Comparison of ENCODE assay signal across 14 cellular contexts in genomic region chr10:72175166-72175565, GRCh38. TPM values are rescaled to one million over a fixed set of nuclear protein-coding genes. Genes with fewer than 3 reads are reported as not detected.
DNase-seq lines count a peak whose midpoint lies in the region; ATAC-seq, FAIRE-seq and TF ChIP-seq lines count a peak whose summit lies in the region.
"Had no signal": no experiment of that assay in that cellular context is flagged by ENCODE, and none has a peak within 500 bp of the region (broad histone marks: within the 10 kb centered on the region; RNA-seq: fewer than 3 reads in every experiment).

No MANE protein-coding gene starts in this region.

- H4K5ac ChIP-seq in IMR-90 (ENCODE audit: low read depth, low read length), result no peak overlapping the region

- intact Hi-C loops in IMR-90 (cut with micrococcal nuclease) (loop anchor here (5.0 kb wide), 1 partner anchor 38 kb away; no protein-coding TSS in a partner anchor), K562 (cut with micrococcal nuclease) (no loop called here)

- peak; percentile 67 for DNase-seq in ELR (ENCODE audit: low read depth)
- peak; percentile 61 for DNase-seq in IMR-90
- peak in 1 of 4 experiments; percentile 16 for DNase-seq in K562 (ENCODE audit: extremely low read depth in 1 of 4, low spot score in 3 of 4)
- DNase-seq in inferior parietal cortex (ENCODE audit: extremely low spot score), result peak; percentile 27
- no peak for DNase-seq in T-helper 2 cell treated with Interferon-gamma antibody and Interleukin-4, amounts not matched to agents 5 μg/mL and 100 μg/mL, for 36 hours (ENCODE audit: low spot score)
- DNase-seq in effector CD4-positive, alpha-beta T cell, result no peak
- DNase-seq in GOT3 (lab: John Stamatoyannopoulos, UW), result no peak
- no peak for DNase-seq in stimulated activated naive CD4-positive, alpha-beta T cell (lab: John Stamatoyannopoulos, UW)
- DNase-seq: activated CD4-positive, CD25-positive, alpha-beta regulatory T cell treated with anti-CD3 and anti-CD28 coated beads, Interleukin-2, amount 50 U/mL, for 72 hours; KBM-7; NCI-H446 had no signal

- no peak overlapping the region for H2AK9ac ChIP-seq in IMR-90 (replicated peaks; ENCODE audit: low read depth, low read length, poor library complexity)

- H4K91ac ChIP-seq in IMR-90 (ENCODE audit: insufficient read depth, low read depth, low read length), result peak overlapping the region; percentile 8; the same call in 1 of the 2 replicates

- CTCF ChIA-PET in IMR-90 (lab: Yijun Ruan, JAX), result interaction anchor here (0.6 to 0.8 kb wide), 2 partner anchors 11 to 35 kb away, joined by 3 read pairs; no protein-coding TSS in a partner anchor
- CTCF ChIA-PET in K562 (lab: Yijun Ruan, JAX; ENCODE audit: low intra/inter-chr PET ratio), result no interaction called here

- in situ Hi-C loops in IMR-90 (cut with MboI; ENCODE audit: low sequenced_read_pairs) (no loop called here), K562 (cut with MboI) (no loop called here)

- peak overlapping the region; percentile 28 for H2BK120ac ChIP-seq in IMR-90 (ENCODE audit: low read depth, low read length)

- H2BK20ac ChIP-seq in IMR-90 (ENCODE audit: low read depth, low read length), result peak overlapping the region; percentile 50

- peaks cover 9% of the 10 kb centered on the region for H3K4me1 ChIP-seq in IMR-90 (ENCODE audit: control insufficient read depth, insufficient read depth, low read length)
- peaks cover 3 to 17% of the 10 kb centered on the region in 2 experiments; a peak in 3 of 5 replicates for H3K4me1 ChIP-seq in K562 (replicated peaks in 1 of 2; ENCODE audit: control insufficient read depth in 2 of 2, insufficient read depth in 2 of 2, low read length in 2 of 2)

- H3K27ac Mint-ChIP-seq in T-helper 2 cell treated with Interferon-gamma antibody and Interleukin-4, amounts not matched to agents 5 μg/mL and 100 μg/mL, for 36 hours, result no peak overlapping the region
- H3K27ac Mint-ChIP-seq: activated T-helper 17 cell treated with anti-CD3 and anti-CD28 coated beads, Interleukin-2, amount 50 U/mL, for 72 hours had no signal

- peaks cover 0 to 2% of the 10 kb centered on the region in 2 experiments; a peak in 1 of 4 replicates for H3K79me1 ChIP-seq in IMR-90 (ENCODE audit: low read depth in 1 of 2, low read length in 2 of 2)

- H2BK5ac ChIP-seq in IMR-90 (ENCODE audit: low read depth, low read length, poor library complexity, severe bottlenecking), result peak overlapping the region; percentile 31

- peak overlapping the region; percentile 32; the same call in 1 of the 2 replicates for H3K56ac ChIP-seq in IMR-90 (ENCODE audit: extremely low read depth, insufficient read depth, low read length)

- BruUV-seq in IMR-90 (replicated peaks; lab: Mats Ljungman, UMichigan) (no TSS peak), K562 (replicated peaks; lab: Mats Ljungman, UMichigan) (no TSS peak)

- no peak for FAIRE-seq in K562 (lab: Jason Lieb, UNC)
- FAIRE-seq: urothelium cell line had no signal

- peak overlapping the region; percentile 2; the same call in 1 of the 2 replicates for H3K4me2 ChIP-seq in IMR-90 (ENCODE audit: low read depth, low read length)
- H3K4me2 ChIP-seq in K562 (ENCODE audit: insufficient read depth, low read length), result no peak overlapping the region

- no peak for TF ChIP-seq EP300 in K562 (IDR thresholded peaks at IDR 0.05; ENCODE audit: low read length)

- H3K27me3 ChIP-seq in IMR-90 (ENCODE audit: control insufficient read depth, insufficient read depth, low read length) (no peaks in the 10 kb centered on the region), K562 (ENCODE audit: control insufficient read depth in 2 of 2, insufficient read depth in 2 of 2, low read length in 2 of 2) (no peaks in the 10 kb centered on the region)

- peaks cover 6% of the 10 kb centered on the region for H3K36me3 Mint-ChIP-seq in T-helper 2 cell treated with Interferon-gamma antibody and Interleukin-4, amounts not matched to agents 5 μg/mL and 100 μg/mL, for 36 hours (ENCODE audit: low read depth)

- H3K27ac ChIP-seq in IMR-90 (ENCODE audit: insufficient read depth, low read length) (no peak overlapping the region), K562 (ENCODE audit: extremely low read depth, low read depth, low read length) (no peak overlapping the region)

- no peak for TF ChIP-seq CTCF in IMR-90 (conservative IDR thresholded peaks at IDR 0.05; ENCODE audit: low read depth, low read length)
- TF ChIP-seq CTCF in K562 (IDR thresholded peaks at IDR 0.05 in 2 of 3, conservative IDR thresholded peaks at IDR 0.05 in 1 of 3; ENCODE audit: insufficient read depth in 2 of 3, low read depth in 1 of 3, low read length in 3 of 3), result no peak

- H3K36me3 ChIP-seq in IMR-90 (ENCODE audit: control insufficient read depth, insufficient read depth, low read length) (peaks cover 3% of the 10 kb centered on the region; the same call in 1 of the 2 replicates), K562 (ENCODE audit: control insufficient read depth, insufficient read depth, low read length) (peaks cover 14% of the 10 kb centered on the region; the same call in 1 of the 3 replicates)

- H3K27me3 Mint-ChIP-seq in T-helper 2 cell treated with Interferon-gamma antibody and Interleukin-4, amounts not matched to agents 5 μg/mL and 100 μg/mL, for 36 hours (ENCODE audit: low read depth), result no peaks in the 10 kb centered on the region
- H3K27me3 Mint-ChIP-seq: activated T-helper 17 cell treated with anti-CD3 and anti-CD28 coated beads, Interleukin-2, amount 50 U/mL, for 72 hours had no signal

- H3K9me3 Mint-ChIP-seq in T-helper 2 cell treated with Interferon-gamma antibody and Interleukin-4, amounts not matched to agents 5 μg/mL and 100 μg/mL, for 36 hours, result no peaks in the 10 kb centered on the region
- H3K9me3 Mint-ChIP-seq: activated T-helper 17 cell treated with anti-CD3 and anti-CD28 coated beads, Interleukin-2, amount 50 U/mL, for 72 hours had no signal

- no peak overlapping the region for H3K4me3 Mint-ChIP-seq in T-helper 2 cell treated with Interferon-gamma antibody and Interleukin-4, amounts not matched to agents 5 μg/mL and 100 μg/mL, for 36 hours
- H3K4me3 Mint-ChIP-seq: activated T-helper 17 cell treated with anti-CD3 and anti-CD28 coated beads, Interleukin-2, amount 50 U/mL, for 72 hours had no signal

- H3K9me3 ChIP-seq in IMR-90 (ENCODE audit: control insufficient read depth, insufficient read depth, low read length) (no peaks in the 10 kb centered on the region), K562 (replicated peaks; ENCODE audit: control insufficient read depth, insufficient read depth, low read depth, low read length) (no peaks in the 10 kb centered on the region)

- dilution Hi-C loops in IMR-90 (cut with HindIII; ENCODE audit: low sequenced_read_pairs, unreplicated experiment), result no loop called here

- H2AFZ ChIP-seq in IMR-90 (replicated peaks; ENCODE audit: low read length, poor library complexity), result no peak overlapping the region
- H2AFZ ChIP-seq in K562 (ENCODE audit: low read depth, low read length), result no peak overlapping the region

- no peak overlapping the region for H3K9ac ChIP-seq in IMR-90 (ENCODE audit: low read depth, low read length)
- no peak overlapping the region for H3K9ac ChIP-seq in K562 (ENCODE audit: insufficient read depth in 1 of 2, low read depth in 2 of 2, low read length in 2 of 2)

- no CpG with 5 or more reads among the region's 1 CpG for WGBS in IMR-90 (ENCODE audit: extremely low coverage in 2 of 2, insufficient read length in 1 of 2), 2 experiments
- WGBS in K562 (ENCODE audit: insufficient coverage, low coverage, missing lambda C conversion rate), result 0% methylated on average over 1 of the region's 1 CpG

- H3K79me2 ChIP-seq in K562 (ENCODE audit: control insufficient read depth, insufficient read depth, low read length), result no peaks in the 10 kb centered on the region

- POLR2A ChIA-PET in IMR-90 (lab: Charles Lee; ENCODE audit: unreplicated experiment), result no interaction called here
- POLR2A ChIA-PET in K562 (lab: Yijun Ruan, JAX), result interaction anchor here (0.7 to 2.8 kb wide), 11 partner anchors 10 to 324 kb away, joined by 3 to 15 read pairs (median 3); partner anchors contain the start of genes ASCC1, DDIT4 and PSAP

- no peak overlapping the region for H2AK5ac ChIP-seq in IMR-90 (ENCODE audit: low read depth, low read length)

- H4K20me1 ChIP-seq in IMR-90 (ENCODE audit: insufficient read depth, low read length) (no peaks in the 10 kb centered on the region), K562 (replicated peaks; ENCODE audit: control insufficient read depth, insufficient read depth, low read length) (no peaks in the 10 kb centered on the region)

- H3K18ac ChIP-seq in IMR-90 (ENCODE audit: low read depth, low read length), result peak overlapping the region; percentile 1; the same call in 1 of the 2 replicates

- H3K9me1 ChIP-seq in IMR-90 (ENCODE audit: insufficient read depth, low read length), result peaks cover 5% of the 10 kb centered on the region
- peaks cover 3% of the 10 kb centered on the region for H3K9me1 ChIP-seq in K562 (ENCODE audit: control insufficient read depth, insufficient read depth, low read length)

- peak; percentile 56 for ATAC-seq in IMR-90 (ENCODE audit: low read depth)
- peak; percentile 24; the same call in 2 of the 3 replicates for ATAC-seq in K562
- ATAC-seq: activated T-helper 17 cell treated with anti-CD3 and anti-CD28 coated beads, Interleukin-2, amount 50 U/mL, for 72 hours had no signal

- no peak overlapping the region; the same call in 1 of the 2 replicates for H3K23ac ChIP-seq in IMR-90 (ENCODE audit: low read depth, low read length)

- no peak overlapping the region for H4K8ac ChIP-seq in IMR-90 (ENCODE audit: low read depth in 2 of 2, low read length in 2 of 2)

- TF ChIP-seq RAD21 in IMR-90 (IDR thresholded peaks at IDR 0.05; ENCODE audit: low read length) (no peak), K562 (CRISPR knock-in tag; conservative IDR thresholded peaks at IDR 0.05 in 1 of 2, IDR thresholded peaks at IDR 0.05 in 1 of 2) (no peak)

- peak overlapping the region; percentile 55; the same call in 1 of the 2 replicates for H3K4ac ChIP-seq in IMR-90 (ENCODE audit: low read depth, low read length)

- TF ChIP-seq POLR2A in IMR-90 (IDR thresholded peaks at IDR 0.05; ENCODE audit: low read depth, low read length), result no peak
- TF ChIP-seq POLR2A in K562 (conservative IDR thresholded peaks at IDR 0.05), result no peak

- H2BK15ac ChIP-seq in IMR-90 (ENCODE audit: low read depth, low read length), result no peak overlapping the region; the same call in 2 of the 3 replicates

- H3K4me1 Mint-ChIP-seq in T-helper 2 cell treated with Interferon-gamma antibody and Interleukin-4, amounts not matched to agents 5 μg/mL and 100 μg/mL, for 36 hours (ENCODE audit: low read depth), result peaks cover 19% of the 10 kb centered on the region

- H3K4me3 ChIP-seq in IMR-90 (ENCODE audit: insufficient read depth, low read depth, low read length) (no peak overlapping the region), K562 (no peak overlapping the region)
- H3K4me3 ChIP-seq: coronary artery had no signal

- peak overlapping the region; percentile 29; the same call in 1 of the 2 replicates for H3K14ac ChIP-seq in IMR-90 (replicated peaks; ENCODE audit: low read depth, low read length)

RNA-seq across cellular contexts. Expression of gene ANAPC16, which starts 40.6 kb away (rescaled TPM):
- total RNA-seq in IMR-90 (2012; rRNA removed) (26.3 and 35.3 TPM in 2 replicates), K562 (2014; rRNA removed) (42.6 and 55.8 TPM in 2 replicates), K562 (2014; rRNA removed; fragmentation: Illumina TruSeq; extraction: Trizol) (108 and 111 TPM in 2 replicates), K562 (2015; rRNA removed; fragmentation: Illumina TruSeq; extraction: Trizol) (79.7 and 87.7 TPM in 2 replicates), K562 (2021) (72.5 and 72.7 TPM in 2 replicates)
- polyA plus RNA-seq in IMR-90 (2012; rRNA removed) (17.4 and 25.2 TPM in 2 replicates), K562 (2011; rRNA removed) (162 and 168 TPM in 2 replicates), K562 (2014; fragmentation: Illumina TruSeq; extraction: Trizol) (74.2 and 85.3 TPM in 2 replicates), K562 (2014; fragmentation: Nextera tagmentation; extraction: Ambion mirVana) (100 to 1,000 TPM; 184 to 208 TPM), K562 (2014; rRNA removed) (112 and 134 TPM in 2 replicates)
- 11.2 and 14.4 TPM in 2 replicates for polyA plus RNA-seq in IMR-90 (2012; cell fraction: cytosol; rRNA removed)
- polyA plus RNA-seq in IMR-90 (2012; cell fraction: nucleus; rRNA removed; ENCODE audit: low replicate concordance), result 4.8 and 19.4 TPM in 2 replicates
- total RNA-seq in K562 (2011; cell fraction: chromatin; rRNA removed; ENCODE audit: low replicate concordance), result 13.7 and 30.0 TPM in 2 replicates
- 13.7 and 15.7 TPM in 2 replicates for total RNA-seq in K562 (2011; cell fraction: nucleolus; rRNA removed)
- total RNA-seq in K562 (2011; cell fraction: nucleoplasm; rRNA removed), result 30.3 and 57.6 TPM in 2 replicates
- 47.9 and 96.2 TPM in 2 replicates for polyA plus RNA-seq in K562 (2011; cell fraction: cytosol; rRNA removed)
- polyA plus RNA-seq in K562 (2011; cell fraction: nucleus; rRNA removed), result 27.0 and 46.2 TPM in 2 replicates
- polyA plus RNA-seq in K562 (2012), result 85.3 and 238 TPM in 2 replicates
- 41.3 and 52.4 TPM in 2 replicates for polyA minus RNA-seq in K562 (2011; rRNA and poly(A)+ RNA removed)
- polyA minus RNA-seq in K562 (2011; cell fraction: cytosol; rRNA and poly(A)+ RNA removed), result 13.9 and 15.1 TPM in 2 replicates
- 3.2 and 10.0 TPM in 2 replicates for polyA minus RNA-seq in K562 (2011; cell fraction: nucleus; rRNA and poly(A)+ RNA removed)

RNA-seq across cellular contexts. Expression of gene ASCC1, which starts 40.9 kb away (rescaled TPM):
- total RNA-seq in IMR-90 (2012; rRNA removed) (21.0 and 21.9 TPM in 2 replicates), K562 (2014; rRNA removed) (27.6 and 31.7 TPM in 2 replicates), K562 (2014; rRNA removed; fragmentation: Illumina TruSeq; extraction: Trizol) (52.8 and 62.6 TPM in 2 replicates), K562 (2015; rRNA removed; fragmentation: Illumina TruSeq; extraction: Trizol) (33.3 and 38.2 TPM in 2 replicates), K562 (2021) (45.7 and 48.4 TPM in 2 replicates)
- polyA plus RNA-seq in IMR-90 (2012; rRNA removed) (12.3 and 15.9 TPM in 2 replicates), K562 (2011; rRNA removed) (53.2 and 64.1 TPM in 2 replicates), K562 (2014; fragmentation: Illumina TruSeq; extraction: Trizol) (54.4 and 70.0 TPM in 2 replicates), K562 (2014; fragmentation: Nextera tagmentation; extraction: Ambion mirVana) (10 to 100 TPM; 50.8 to 73.3 TPM), K562 (2014; rRNA removed) (42.7 and 55.5 TPM in 2 replicates)
- 5.2 and 5.6 TPM in 2 replicates for polyA plus RNA-seq in IMR-90 (2012; cell fraction: cytosol; rRNA removed)
- 1.5 and 9.0 TPM in 2 replicates for polyA plus RNA-seq in IMR-90 (2012; cell fraction: nucleus; rRNA removed; ENCODE audit: low replicate concordance)
- total RNA-seq in K562 (2011; cell fraction: chromatin; rRNA removed; ENCODE audit: low replicate concordance), result 49.7 and 77.0 TPM in 2 replicates
- 28.7 and 34.9 TPM in 2 replicates for total RNA-seq in K562 (2011; cell fraction: nucleolus; rRNA removed)
- 43.5 and 57.0 TPM in 2 replicates for total RNA-seq in K562 (2011; cell fraction: nucleoplasm; rRNA removed)
- polyA plus RNA-seq in K562 (2011; cell fraction: cytosol; rRNA removed), result 20.9 and 37.8 TPM in 2 replicates
- 13.5 and 19.8 TPM in 2 replicates for polyA plus RNA-seq in K562 (2011; cell fraction: nucleus; rRNA removed)
- polyA plus RNA-seq in K562 (2012), result 39.1 and 50.0 TPM in 2 replicates
- 90.3 and 97.7 TPM in 2 replicates for polyA minus RNA-seq in K562 (2011; rRNA and poly(A)+ RNA removed)
- polyA minus RNA-seq in K562 (2011; cell fraction: cytosol; rRNA and poly(A)+ RNA removed), result 35.1 and 39.2 TPM in 2 replicates
- 13.6 and 33.1 TPM in 2 replicates for polyA minus RNA-seq in K562 (2011; cell fraction: nucleus; rRNA and poly(A)+ RNA removed)

Comparison
In these comparisons a context has a peak if more than half of its experiments do, and no peak if none do; other contexts are left out.
1. DNase-seq: peak in ELR (single experiment), IMR-90 (single experiment) and inferior parietal cortex (single experiment); none in T-helper 2 cell treated with Interferon-gamma antibody and Interleukin-4, amounts not matched to agents 5 μg/mL and 100 μg/mL, for 36 hours (single experiment), effector CD4-positive, alpha-beta T cell (single experiment), GOT3 (single experiment) and stimulated activated naive CD4-positive, alpha-beta T cell (0 of 6).